In genomic region chr16:22075776-22076175, GRCh38 we compare ENCODE assay signal across 19 cellular contexts. TPM values are rescaled to one million over a fixed set of nuclear protein-coding genes. Genes with fewer than 3 reads are reported as not detected.
DNase-seq lines count a peak whose midpoint lies in the region; ATAC-seq and TF ChIP-seq lines count a peak whose summit lies in the region.
"Had no signal": no experiment of that assay in that cellular context is flagged by ENCODE, and none has a peak within 500 bp of the region (broad histone marks: within the 10 kb centered on the region; RNA-seq: fewer than 3 reads in every experiment).

No MANE protein-coding gene starts in this region.

- no peak overlapping the region for H3K4me3 Mint-ChIP-seq in CD8-positive, alpha-beta T cell
- H3K4me3 Mint-ChIP-seq in HFFc6: peak overlapping the region; percentile 67; the same call in 1 of the 2 replicates
- H3K4me3 Mint-ChIP-seq: CD8-positive, alpha-beta memory T cell; H9 had no signal

- POLR2A ChIA-PET in CD8-positive, alpha-beta T cell (lab: Charles Lee): no interaction called here

- H3K27me3 Mint-ChIP-seq in CD8-positive, alpha-beta T cell (ENCODE audit: low read depth): no peaks in the 10 kb centered on the region
- no peaks in the 10 kb centered on the region; the same call in 1 of the 2 replicates for H3K27me3 Mint-ChIP-seq in HFFc6 (ENCODE audit: insufficient read depth)
- H3K27me3 Mint-ChIP-seq: CD8-positive, alpha-beta memory T cell had no signal

- H3K4me3 ChIP-seq in CD8-positive, alpha-beta T cell (ENCODE audit: low read depth, low read length): no peak overlapping the region
- no peak overlapping the region for H3K4me3 ChIP-seq in choroid plexus epithelial cell (ENCODE audit: low read depth, low read length)
- H3K4me3 ChIP-seq: A549; BLaER1 treated with 17β-estradiol and CSF1 and Interleukin-3, amounts not matched to agents 10 nM and 100 nM had no signal

- H3K36me3 ChIP-seq in CD8-positive, alpha-beta T cell (ENCODE audit: insufficient read depth, low read length): no peaks in the 10 kb centered on the region

- intact Hi-C loops in CD8-positive, alpha-beta T cell (cut with DNase I, micrococcal nuclease): loop anchor here (5.0 kb wide), 3 partner anchors 123 to 258 kb away; partner anchors contain the start of gene UQCRC2 (in 1 of the 2)

- peaks cover 3% of the 10 kb centered on the region for H3K4me1 Mint-ChIP-seq in CD8-positive, alpha-beta T cell (ENCODE audit: low read depth)
- H3K4me1 Mint-ChIP-seq in HFFc6 (ENCODE audit: low read depth): peaks cover 57% of the 10 kb centered on the region

- no peak for ATAC-seq in CD8-positive, alpha-beta T cell
- ATAC-seq in GM21360 (IDR thresholded peaks at IDR 0.05; ENCODE audit: unreplicated experiment) (no peak), GM21526 (IDR thresholded peaks at IDR 0.05; ENCODE audit: low FRiP score, unreplicated experiment) (no peak)
- ATAC-seq: A549 had no signal

- no peaks in the 10 kb centered on the region for H3K9me3 ChIP-seq in CD8-positive, alpha-beta T cell (ENCODE audit: low read length)
- H3K9me3 ChIP-seq: A549; BLaER1 treated with 17β-estradiol and CSF1 and Interleukin-3, amounts not matched to agents 10 nM and 100 nM had no signal

- no peaks in the 10 kb centered on the region for H3K9me3 Mint-ChIP-seq in CD8-positive, alpha-beta T cell
- no peaks in the 10 kb centered on the region for H3K9me3 Mint-ChIP-seq in HFFc6
- H3K9me3 Mint-ChIP-seq: CD8-positive, alpha-beta memory T cell; H9 had no signal

- no peak for DNase-seq in CD8-positive, alpha-beta T cell
- DNase-seq in HFFc6 (peak; percentile 13), choroid plexus epithelial cell (ENCODE audit: low read depth) (peak; percentile 28), middle frontal gyrus (ENCODE audit: extremely low spot score, low spot score) (peak; percentile 26), NCI-H1436 (lab: John Stamatoyannopoulos, UW) (no peak)
- DNase-seq: CD8-positive, alpha-beta memory T cell; H9; MM.1S; NCI-H1092; NCI-H2081; NCI-H774; SHP77 had no signal

- peak overlapping the region; percentile 37 for H3K27ac Mint-ChIP-seq in CD8-positive, alpha-beta T cell
- H3K27ac Mint-ChIP-seq in HFFc6: peak overlapping the region; percentile 78
- H3K27ac Mint-ChIP-seq: H9 had no signal

- no peak for TF ChIP-seq CTCF in CD8-positive, alpha-beta T cell (IDR thresholded peaks at IDR 0.05)
- TF ChIP-seq CTCF in HFFc6 (IDR thresholded peaks at IDR 0.05) (no peak), choroid plexus epithelial cell (conservative IDR thresholded peaks at IDR 0.05; ENCODE audit: low read depth, low read length) (no peak)

- H3K27me3 ChIP-seq in CD8-positive, alpha-beta T cell (ENCODE audit: insufficient read depth, low read length): no peaks in the 10 kb centered on the region
- H3K27me3 ChIP-seq: BLaER1 treated with 17β-estradiol and CSF1 and Interleukin-3, amounts not matched to agents 10 nM and 100 nM had no signal

- CTCF ChIA-PET in CD8-positive, alpha-beta T cell (lab: Charles Lee): interaction anchor here (0.7 to 5.3 kb wide), 3 partner anchors 13 to 85 kb away, joined by 3 to 158 read pairs (median 41); partner anchors contain the start of genes MOSMO and PDZD9

- H3K27ac ChIP-seq in CD8-positive, alpha-beta T cell (ENCODE audit: low read depth, low read length): no peak overlapping the region
- H3K27ac ChIP-seq: A549; BLaER1 treated with 17β-estradiol and CSF1 and Interleukin-3, amounts not matched to agents 10 nM and 100 nM had no signal

- H3K4me1 ChIP-seq in CD8-positive, alpha-beta T cell (ENCODE audit: insufficient read depth, low read length): no peaks in the 10 kb centered on the region
- H3K4me1 ChIP-seq: A549 had no signal

- peaks cover 14% of the 10 kb centered on the region for H3K36me3 Mint-ChIP-seq in CD8-positive, alpha-beta T cell
- H3K36me3 Mint-ChIP-seq in HFFc6 (ENCODE audit: low read depth): peaks cover 21% of the 10 kb centered on the region

RNA-seq across cellular contexts. Expression of gene VWA3A, which starts 16.6 kb away (rescaled TPM):
- under 1 TPM; 0.17 to 0.62 TPM for total RNA-seq in CD8-positive, alpha-beta T cell
- under 1 TPM in 2 of 6 experiments, not detected in 4; 0.09 to 0.41 TPM for total RNA-seq in HFFc6 (2021; fragmentation: NEBNext Ultra II Directional; extraction: Animal tissue kit (Norgen Biotek cat#: 25700))
- total RNA-seq: H9, LHCN-M2, NCI-H460, OCI-LY7 had no signal

Comparison
In these comparisons a context has a peak if more than half of its experiments do, and no peak if none do; other contexts are left out.
1. DNase-seq: peak in HFFc6 (single experiment), choroid plexus epithelial cell (single experiment) and middle frontal gyrus (single experiment); none in CD8-positive, alpha-beta T cell (0 of 7) and NCI-H1436 (single experiment).